ENCODE assay signal across 8 cellular contexts in genomic region chr1:23557471-23558124, GRCh38. TPM values are rescaled to one million over a fixed set of nuclear protein-coding genes. Genes with fewer than 3 reads are reported as not detected.
DNase-seq lines count a peak whose midpoint lies in the region; ATAC-seq and TF ChIP-seq lines count a peak whose summit lies in the region.

No MANE protein-coding gene starts in this region.

- H3K27me3 ChIP-seq in brain microvascular endothelial cell (replicated peaks) (no peaks in the 10 kb centered on the region), aorta (ENCODE audit: control insufficient read depth in 1 of 2, insufficient read depth in 2 of 2, low read length in 1 of 2) (no peaks in the 10 kb centered on the region)

- intact Hi-C loops in aorta (cut with DNase I) = loop anchor here in 1 of 2 donors (2.0 kb wide), 1 partner anchor 19 kb away; no protein-coding TSS in a partner anchor

- in situ Hi-C loops in brain microvascular endothelial cell (cut with HindIII; ENCODE audit: low pct_ligation_motif_present, low sequenced_read_pairs) = no loop called here

- H3K4me1 ChIP-seq in mesodermal cell (ENCODE audit: control insufficient read depth, insufficient read depth, low read length, poor library complexity, severe bottlenecking) = peaks cover 28% of the 10 kb centered on the region
- no peaks in the 10 kb centered on the region for H3K4me1 ChIP-seq in aorta (ENCODE audit: control insufficient read depth in 1 of 2, insufficient read depth in 2 of 2, low read length in 2 of 2)

- TF ChIP-seq CTCF in brain microvascular endothelial cell (IDR thresholded peaks at IDR 0.05; ENCODE audit: low read depth, low read length, missing control alignments) = no peak

- no peaks in the 10 kb centered on the region for H3K9me3 Mint-ChIP-seq in stimulated activated naive CD8-positive, alpha-beta T cell treated with anti-CD3 and anti-CD28 coated beads, Interleukin-15, Interleukin-2, amounts not matched to agents 100 ng/mL and 50 ng/mL, for 24 hours

- H3K9me3 ChIP-seq in mesodermal cell (ENCODE audit: control insufficient read depth, low read length) (no peaks in the 10 kb centered on the region), aorta (ENCODE audit: control insufficient read depth, low read length) (no peaks in the 10 kb centered on the region)

- H3K27me3 Mint-ChIP-seq in stimulated activated naive CD8-positive, alpha-beta T cell treated with anti-CD3 and anti-CD28 coated beads, Interleukin-15, Interleukin-2, amounts not matched to agents 100 ng/mL and 50 ng/mL, for 24 hours = peaks cover 9% of the 10 kb centered on the region

- no CpG with 5 or more reads among the region's 8 CpGs for WGBS in mesodermal cell (ENCODE audit: insufficient coverage in 2 of 2), 2 experiments
- 4 to 5% methylated on average over 8 of the region's 8 CpGs for WGBS in aorta, 2 donors

- peak overlapping the region; percentile 85 for H3K4me3 Mint-ChIP-seq in stimulated activated naive CD8-positive, alpha-beta T cell treated with anti-CD3 and anti-CD28 coated beads, Interleukin-15, Interleukin-2, amounts not matched to agents 100 ng/mL and 50 ng/mL, for 24 hours

- H3K4me3 ChIP-seq in brain microvascular endothelial cell (ENCODE audit: low read depth, low read length) (peak overlapping the region; percentile 97), mesodermal cell (ENCODE audit: extremely low read depth, insufficient read depth, low read length, poor library complexity, severe bottlenecking) (peak overlapping the region; percentile 99), aorta (ENCODE audit: low read length in 2 of 2) (peak overlapping the region; percentile 93 to 99)

- no peak for DNase-seq in stimulated activated naive CD8-positive, alpha-beta T cell treated with anti-CD3 and anti-CD28 coated beads, Interleukin-15, Interleukin-2, amounts not matched to agents 100 U/mL and 50 U/mL, for 24 hours
- DNase-seq in brain microvascular endothelial cell (no peak), aorta (no peak), NCI-H82 (lab: John Stamatoyannopoulos, UW) (no peak)

- H3K36me3 Mint-ChIP-seq in stimulated activated naive CD8-positive, alpha-beta T cell treated with anti-CD3 and anti-CD28 coated beads, Interleukin-15, Interleukin-2, amounts not matched to agents 100 ng/mL and 50 ng/mL, for 24 hours (ENCODE audit: low read depth) = peaks cover 20% of the 10 kb centered on the region

- H3K36me3 ChIP-seq in brain microvascular endothelial cell (replicated peaks) = peaks cover 19% of the 10 kb centered on the region
- peaks cover 27% of the 10 kb centered on the region for H3K36me3 ChIP-seq in mesodermal cell (ENCODE audit: control insufficient read depth, insufficient read depth, low read length)
- no peaks in the 10 kb centered on the region for H3K36me3 ChIP-seq in aorta (ENCODE audit: control insufficient read depth in 1 of 2, insufficient read depth in 2 of 2, low read length in 1 of 2)

- peak overlapping the region; percentile 89 for H3K27ac Mint-ChIP-seq in stimulated activated naive CD8-positive, alpha-beta T cell treated with anti-CD3 and anti-CD28 coated beads, Interleukin-15, Interleukin-2, amounts not matched to agents 100 ng/mL and 50 ng/mL, for 24 hours

- peak overlapping the region; percentile 100 for H3K27ac ChIP-seq in brain microvascular endothelial cell
- peak overlapping the region; percentile 100 for H3K27ac ChIP-seq in mesodermal cell (ENCODE audit: low read depth, low read length, severe bottlenecking)
- peak overlapping the region; percentile 34 to 83 for H3K27ac ChIP-seq in aorta (ENCODE audit: low read depth in 1 of 2, low read length in 2 of 2)

- peaks cover 76% of the 10 kb centered on the region for H3K4me1 Mint-ChIP-seq in stimulated activated naive CD8-positive, alpha-beta T cell treated with anti-CD3 and anti-CD28 coated beads, Interleukin-15, Interleukin-2, amounts not matched to agents 100 ng/mL and 50 ng/mL, for 24 hours (ENCODE audit: low read depth)

- no peak for ATAC-seq in stimulated activated naive CD8-positive, alpha-beta T cell treated with anti-CD3 and anti-CD28 coated beads, Interleukin-15, Interleukin-2, amounts not matched to agents 100 U/mL and 50 U/mL, for 24 hours
- no peak for ATAC-seq in aorta (ENCODE audit: low FRiP score)
- ATAC-seq in GM21526 (IDR thresholded peaks at IDR 0.05; ENCODE audit: low FRiP score, unreplicated experiment) = no peak
- no peak for ATAC-seq in HG03469 (IDR thresholded peaks at IDR 0.05; ENCODE audit: unreplicated experiment)

RNA-seq across cellular contexts. Expression of gene ID3, which starts 1.7 kb away (rescaled TPM):
- polyA plus RNA-seq in mesodermal cell (2013, experiment 1 of 2) = 1,122 TPM
- 943 TPM for polyA plus RNA-seq in mesodermal cell (2013, experiment 2 of 2)
- total RNA-seq in aorta = 100 to 1,000 TPM; 368 to 390 TPM
- 100 to 1,000 TPM; 349 to 603 TPM for polyA plus RNA-seq in aorta

RNA-seq across cellular contexts. Expression of gene E2F2, which starts 26.6 kb away (rescaled TPM):
- 1.1 TPM for polyA plus RNA-seq in mesodermal cell (2013, experiment 1 of 2)
- 0.96 TPM for polyA plus RNA-seq in mesodermal cell (2013, experiment 2 of 2)
- total RNA-seq in aorta = under 1 TPM; 0.42 to 0.96 TPM
- under 1 TPM in 1 of 2 donors, not detected in 1; 0.50 TPM for polyA plus RNA-seq in aorta
